ENCODE assay signal across 33 cellular contexts in the genomic region with DNA sequence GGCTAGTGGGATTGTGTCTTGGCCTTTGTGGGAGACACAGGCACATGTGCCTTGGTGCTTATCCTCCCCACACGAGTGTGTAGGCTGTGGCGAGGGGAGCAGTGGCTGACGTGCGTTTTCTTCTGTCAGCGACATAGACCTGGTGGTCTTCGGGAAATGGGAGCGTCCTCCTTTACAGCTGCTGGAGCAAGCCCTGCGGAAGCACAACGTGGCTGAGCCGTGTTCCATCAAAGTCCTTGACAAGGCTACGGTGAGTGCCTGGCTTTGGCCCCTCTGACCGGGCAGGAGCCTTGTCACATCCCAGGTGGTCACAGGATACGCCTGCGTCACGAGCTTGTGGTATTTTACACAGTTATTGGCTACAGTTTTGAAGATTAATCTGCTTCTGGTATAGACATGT. TPM values are rescaled to one million over a fixed set of nuclear protein-coding genes. Genes with fewer than 3 reads are reported as not detected.
DNase-seq lines count a peak whose midpoint lies in the region; ATAC-seq and TF ChIP-seq lines count a peak whose summit lies in the region.
"Had no signal": no experiment of that assay in that cellular context is flagged by ENCODE, and none has a peak within 500 bp of the region (broad histone marks: within the 10 kb centered on the region; RNA-seq: fewer than 3 reads in every experiment).

No MANE protein-coding gene starts in this region.

- no CpG with 5 or more reads among the region's 15 CpGs for WGBS in trophoblast cell (ENCODE audit: extremely low coverage, insufficient coverage, insufficient read length)
- WGBS in endodermal cell (ENCODE audit: insufficient coverage in 1 of 2, insufficient read length in 1 of 2), 2 experiments: 94 to 98% methylated on average over 14 to 15 of the region's 15 CpGs

- H2BK12ac ChIP-seq in trophoblast cell (ENCODE audit: low read length): no peak overlapping the region

- H3K23ac ChIP-seq in trophoblast cell (ENCODE audit: low read length): peak overlapping the region; percentile 29

- no peak for DNase-seq in stimulated activated naive CD8-positive, alpha-beta T cell treated with anti-CD3 and anti-CD28 coated beads, Interleukin-15, Interleukin-2, amounts not matched to agents 100 U/mL and 50 U/mL, for 24 hours
- no peak for DNase-seq in activated T-helper 2 cell treated with anti-CD3 and anti-CD28 coated beads, Interferon-gamma antibody, Interleukin-2, Interleukin-4, amounts not matched to agents 10 μg/mL and 5 μg/mL and 100 μg/mL, durations not matched to agents 14 hours and 24 hours and 36 hours (ENCODE audit: low spot score)
- no peak for DNase-seq in trophoblast cell
- DNase-seq in GM19240 (ENCODE audit: insufficient read length, low spot score): no peak
- DNase-seq in endodermal cell: no peak
- DNase-seq in Karpas-422: no peak
- DNase-seq: activated CD8-positive, alpha-beta T cell treated with anti-CD3 and anti-CD28 coated beads for 36 hours; aorta; C1 segment of cervical spinal cord; Caco-2; colonic mucosa; effector CD8-positive, alpha-beta T cell; HCEC 1CT; hypothalamus; immature natural killer cell; Kasumi-1; left colon; mammary epithelial cell; NCI-H1417 treated with DMSO at 0.1 percent for 48 hours; NCI-H2081 treated with DMSO at 0.1 percent for 48 hours; NCI-H2227 treated with DMSO at 0.1 percent for 48 hours; NCI-H526; NK-92 treated with Interleukin-12 subunit alpha and Interleukin-12 subunit beta, amount 100 ng/mL, for 24 hours; SK-N-SH; stimulated activated CD4-positive, alpha-beta T cell treated with anti-CD3 and anti-CD28 coated beads, Interleukin-2, amount 100 ng/mL, for 24 hours; T-helper 17 cell had no signal

- H3K79me2 ChIP-seq in trophoblast cell (ENCODE audit: control insufficient read depth, insufficient read depth, low read length, poor library complexity) (peaks cover 2% of the 10 kb centered on the region), Karpas-422 (ENCODE audit: low read length) (peaks cover 84% of the 10 kb centered on the region)

- H3K4me3 Mint-ChIP-seq in stimulated activated naive CD8-positive, alpha-beta T cell treated with anti-CD3 and anti-CD28 coated beads, Interleukin-15, Interleukin-2, amounts not matched to agents 100 ng/mL and 50 ng/mL, for 24 hours: no peak overlapping the region
- no peak overlapping the region for H3K4me3 Mint-ChIP-seq in activated T-helper 2 cell treated with anti-CD3 and anti-CD28 coated beads, Interferon-gamma antibody, Interleukin-2, Interleukin-4, amounts not matched to agents 10 μg/mL and 5 μg/mL and 100 μg/mL, durations not matched to agents 14 hours and 24 hours and 36 hours (ENCODE audit: low read depth)
- H3K4me3 Mint-ChIP-seq in endodermal cell: no peak overlapping the region
- H3K4me3 Mint-ChIP-seq: activated CD8-positive, alpha-beta T cell treated with anti-CD3 and anti-CD28 coated beads for 36 hours; activated naive CD4-positive, alpha-beta T cell treated with anti-CD3 and anti-CD28 coated beads, Interleukin-2, amount 50 U/mL, for 24 hours; immature natural killer cell; T-helper 17 cell had no signal

- H2AK5ac ChIP-seq in trophoblast cell (ENCODE audit: low read length): no peak overlapping the region

- no peak overlapping the region for H3K4ac ChIP-seq in trophoblast cell (ENCODE audit: low read depth, low read length)

- H3K27me3 ChIP-seq in trophoblast cell (ENCODE audit: insufficient read depth, low read length) (no peaks in the 10 kb centered on the region), endodermal cell (ENCODE audit: control insufficient read depth, insufficient read depth, low read length, poor library complexity, severe bottlenecking) (no peaks in the 10 kb centered on the region), Karpas-422 (ENCODE audit: low read length) (no peaks in the 10 kb centered on the region)
- H3K27me3 ChIP-seq: colonic mucosa, ovary, tibial nerve had no signal

- peak overlapping the region; percentile 47 for H3K27ac Mint-ChIP-seq in stimulated activated naive CD8-positive, alpha-beta T cell treated with anti-CD3 and anti-CD28 coated beads, Interleukin-15, Interleukin-2, amounts not matched to agents 100 ng/mL and 50 ng/mL, for 24 hours
- H3K27ac Mint-ChIP-seq in activated T-helper 2 cell treated with anti-CD3 and anti-CD28 coated beads, Interferon-gamma antibody, Interleukin-2, Interleukin-4, amounts not matched to agents 10 μg/mL and 5 μg/mL and 100 μg/mL, durations not matched to agents 14 hours and 24 hours and 36 hours: peak overlapping the region; percentile 52
- H3K27ac Mint-ChIP-seq in endodermal cell: no peak overlapping the region
- H3K27ac Mint-ChIP-seq: activated naive CD4-positive, alpha-beta T cell treated with anti-CD3 and anti-CD28 coated beads, Interleukin-2, amount 50 U/mL, for 24 hours; T-helper 17 cell had no signal

- no peaks in the 10 kb centered on the region for H3K9me2 ChIP-seq in Karpas-422 (replicated peaks; ENCODE audit: insufficient read depth, low read length)
- H3K9me2 ChIP-seq: SK-N-SH had no signal

- no peaks in the 10 kb centered on the region for H3K9me3 Mint-ChIP-seq in stimulated activated naive CD8-positive, alpha-beta T cell treated with anti-CD3 and anti-CD28 coated beads, Interleukin-15, Interleukin-2, amounts not matched to agents 100 ng/mL and 50 ng/mL, for 24 hours
- no peaks in the 10 kb centered on the region for H3K9me3 Mint-ChIP-seq in activated T-helper 2 cell treated with anti-CD3 and anti-CD28 coated beads, Interferon-gamma antibody, Interleukin-2, Interleukin-4, amounts not matched to agents 10 μg/mL and 5 μg/mL and 100 μg/mL, durations not matched to agents 14 hours and 24 hours and 36 hours
- no peaks in the 10 kb centered on the region for H3K9me3 Mint-ChIP-seq in endodermal cell
- H3K9me3 Mint-ChIP-seq: activated CD8-positive, alpha-beta T cell treated with anti-CD3 and anti-CD28 coated beads for 36 hours; activated naive CD4-positive, alpha-beta T cell treated with anti-CD3 and anti-CD28 coated beads, Interleukin-2, amount 50 U/mL, for 24 hours; immature natural killer cell had no signal

- H3K4me3 ChIP-seq in trophoblast cell (ENCODE audit: low read depth, low read length) (peak overlapping the region; percentile 45), endodermal cell (ENCODE audit: low read length) (no peak overlapping the region), Karpas-422 (ENCODE audit: low read length) (no peak overlapping the region)
- H3K4me3 ChIP-seq: colonic mucosa, ovary, smooth muscle cell, tibial nerve had no signal

- H2BK5ac ChIP-seq in trophoblast cell (ENCODE audit: low read depth, low read length, poor library complexity): no peak overlapping the region

- no peaks in the 10 kb centered on the region for H3K27me3 Mint-ChIP-seq in stimulated activated naive CD8-positive, alpha-beta T cell treated with anti-CD3 and anti-CD28 coated beads, Interleukin-15, Interleukin-2, amounts not matched to agents 100 ng/mL and 50 ng/mL, for 24 hours
- no peaks in the 10 kb centered on the region for H3K27me3 Mint-ChIP-seq in activated T-helper 2 cell treated with anti-CD3 and anti-CD28 coated beads, Interferon-gamma antibody, Interleukin-2, Interleukin-4, amounts not matched to agents 10 μg/mL and 5 μg/mL and 100 μg/mL, durations not matched to agents 14 hours and 24 hours and 36 hours (ENCODE audit: low read depth)
- H3K27me3 Mint-ChIP-seq in endodermal cell (ENCODE audit: insufficient read depth): no peaks in the 10 kb centered on the region
- H3K27me3 Mint-ChIP-seq: activated CD8-positive, alpha-beta T cell treated with anti-CD3 and anti-CD28 coated beads for 36 hours; activated naive CD4-positive, alpha-beta T cell treated with anti-CD3 and anti-CD28 coated beads, Interleukin-2, amount 50 U/mL, for 24 hours; T-helper 17 cell had no signal

- ATAC-seq in stimulated activated naive CD8-positive, alpha-beta T cell treated with anti-CD3 and anti-CD28 coated beads, Interleukin-15, Interleukin-2, amounts not matched to agents 100 U/mL and 50 U/mL, for 24 hours: no peak
- ATAC-seq: activated CD4-positive, CD25-positive, alpha-beta regulatory T cell treated with anti-CD3 and anti-CD28 coated beads, Interleukin-2, amount 50 U/mL, for 24 hours; activated CD8-positive, alpha-beta T cell treated with anti-CD3 and anti-CD28 coated beads for 36 hours; HepG2; left colon; T-helper 17 cell had no signal

- H4K20me1 ChIP-seq in Karpas-422 (ENCODE audit: insufficient read depth, low read depth, low read length): 0 out of 2 replicates have a peak, but pooled peaks cover 7% of the 10 kb centered on the region

- no peaks in the 10 kb centered on the region for H3K4me1 ChIP-seq in trophoblast cell (ENCODE audit: control insufficient read depth in 1 of 2, insufficient read depth in 2 of 2, low read length in 2 of 2)
- no peaks in the 10 kb centered on the region for H3K4me1 ChIP-seq in endodermal cell (ENCODE audit: control insufficient read depth, insufficient read depth, low read length)
- H3K4me1 ChIP-seq in Karpas-422 (ENCODE audit: low read length): no peaks in the 10 kb centered on the region
- H3K4me1 ChIP-seq: Caco-2, colonic mucosa had no signal

- H3K4me2 ChIP-seq in trophoblast cell (ENCODE audit: low read length) (no peak overlapping the region), Karpas-422 (ENCODE audit: low read depth, low read length, poor library complexity, severe bottlenecking) (no peak overlapping the region)
- H3K4me2 ChIP-seq: SK-N-SH, smooth muscle cell had no signal

- no peak overlapping the region for H3K18ac ChIP-seq in trophoblast cell (ENCODE audit: low read length)

- H3K36me3 Mint-ChIP-seq in stimulated activated naive CD8-positive, alpha-beta T cell treated with anti-CD3 and anti-CD28 coated beads, Interleukin-15, Interleukin-2, amounts not matched to agents 100 ng/mL and 50 ng/mL, for 24 hours (ENCODE audit: low read depth): peaks cover 60% of the 10 kb centered on the region
- peaks cover 61% of the 10 kb centered on the region for H3K36me3 Mint-ChIP-seq in activated T-helper 2 cell treated with anti-CD3 and anti-CD28 coated beads, Interferon-gamma antibody, Interleukin-2, Interleukin-4, amounts not matched to agents 10 μg/mL and 5 μg/mL and 100 μg/mL, durations not matched to agents 14 hours and 24 hours and 36 hours (ENCODE audit: low read depth)
- H3K36me3 Mint-ChIP-seq in endodermal cell (ENCODE audit: low read depth): peaks cover 40% of the 10 kb centered on the region

- H3K4me1 Mint-ChIP-seq in stimulated activated naive CD8-positive, alpha-beta T cell treated with anti-CD3 and anti-CD28 coated beads, Interleukin-15, Interleukin-2, amounts not matched to agents 100 ng/mL and 50 ng/mL, for 24 hours (ENCODE audit: low read depth): peaks cover 42% of the 10 kb centered on the region
- H3K4me1 Mint-ChIP-seq in activated T-helper 2 cell treated with anti-CD3 and anti-CD28 coated beads, Interferon-gamma antibody, Interleukin-2, Interleukin-4, amounts not matched to agents 10 μg/mL and 5 μg/mL and 100 μg/mL, durations not matched to agents 14 hours and 24 hours and 36 hours (ENCODE audit: low read depth): peaks cover 37% of the 10 kb centered on the region
- no peaks in the 10 kb centered on the region for H3K4me1 Mint-ChIP-seq in endodermal cell

- H4K12ac ChIP-seq in trophoblast cell (ENCODE audit: low read depth, low read length): no peak overlapping the region

- no peaks in the 10 kb centered on the region for H3K79me1 ChIP-seq in trophoblast cell (ENCODE audit: low read length)

- H4K91ac ChIP-seq in trophoblast cell (ENCODE audit: low read depth, low read length): no peak overlapping the region

- no peak overlapping the region for H3K27ac ChIP-seq in trophoblast cell (ENCODE audit: low read depth, low read length)
- H3K27ac ChIP-seq in endodermal cell (ENCODE audit: low read depth, low read length): no peak overlapping the region
- H3K27ac ChIP-seq in Karpas-422 (ENCODE audit: low read length): no peak overlapping the region
- H3K27ac ChIP-seq: colonic mucosa, ovary, tibial nerve had no signal

- H3K36me3 ChIP-seq in trophoblast cell (ENCODE audit: control insufficient read depth in 1 of 2, insufficient read depth in 2 of 2, low read length in 2 of 2) (peaks cover 35 to 49% of the 10 kb centered on the region in 2 experiments), endodermal cell (ENCODE audit: control insufficient read depth, insufficient read depth, low read length) (peaks cover 57% of the 10 kb centered on the region), Karpas-422 (ENCODE audit: insufficient read depth, low read length) (peaks cover 25% of the 10 kb centered on the region; the same call in 1 of the 2 replicates)
- H3K36me3 ChIP-seq: colonic mucosa, ovary had no signal

- H2BK120ac ChIP-seq in trophoblast cell (ENCODE audit: insufficient read depth, low read length, poor library complexity): no peak overlapping the region

- H3K14ac ChIP-seq in trophoblast cell (ENCODE audit: low read length): no peak overlapping the region

- H4K8ac ChIP-seq in trophoblast cell (ENCODE audit: low read depth, low read length): no peak overlapping the region

- H3K9me3 ChIP-seq in trophoblast cell (ENCODE audit: insufficient read depth, low read depth, low read length) (no peaks in the 10 kb centered on the region), endodermal cell (ENCODE audit: control insufficient read depth, low read length) (no peaks in the 10 kb centered on the region), Karpas-422 (ENCODE audit: low read length) (no peaks in the 10 kb centered on the region)
- H3K9me3 ChIP-seq: Caco-2, colonic mucosa, ovary, SK-N-SH, tibial nerve had no signal

- TF ChIP-seq CTCF in endodermal cell (conservative IDR thresholded peaks at IDR 0.05): no peak

- H3K9ac ChIP-seq in trophoblast cell (ENCODE audit: low read length) (no peak overlapping the region), endodermal cell (ENCODE audit: extremely low read depth, low read length, poor library complexity, severe bottlenecking) (no peak overlapping the region), Karpas-422 (ENCODE audit: low read length) (no peak overlapping the region)
- H3K9ac ChIP-seq: SK-N-SH had no signal

- H2AFZ ChIP-seq in trophoblast cell (ENCODE audit: insufficient read depth, low read length, poor library complexity) (no peak overlapping the region), Karpas-422 (ENCODE audit: low read length) (no peak overlapping the region)

- intact Hi-C loops in activated T-helper 2 cell treated with anti-CD3 and anti-CD28 coated beads, Interferon-gamma antibody, Interleukin-2, Interleukin-4, amounts not matched to agents 10 μg/mL and 5 μg/mL and 100 μg/mL, durations not matched to agents 14 hours and 24 hours and 36 hours (cut with micrococcal nuclease): loop anchor here (5.0 kb wide), 1 partner anchor 242 kb away; no protein-coding TSS in a partner anchor

RNA-seq across cellular contexts. Expression of gene TENT4A, which starts 26.4 kb away (rescaled TPM):
- total RNA-seq in activated T-helper 2 cell treated with anti-CD3 and anti-CD28 coated beads, Interferon-gamma antibody, Interleukin-2, Interleukin-4, amounts not matched to agents 10 μg/mL and 5 μg/mL and 100 μg/mL, durations not matched to agents 14 hours and 24 hours and 36 hours: 39.4 and 40.1 TPM in 2 replicates
- 27.5 and 27.8 TPM in 2 replicates for polyA plus RNA-seq in trophoblast cell (2013)
- 10 to 100 TPM; 25.5 to 32.7 TPM for total RNA-seq in endodermal cell
- polyA plus RNA-seq in endodermal cell (2013, experiment 1 of 2): 28.5 TPM
- 31.3 TPM for polyA plus RNA-seq in endodermal cell (2013, experiment 2 of 2)
- total RNA-seq in Karpas-422 (2014; rRNA removed; shearing (Covaris generic); ENCODE audit: low replicate concordance): 38.1 and 45.3 TPM in 2 replicates
